In the genomic region with DNA sequence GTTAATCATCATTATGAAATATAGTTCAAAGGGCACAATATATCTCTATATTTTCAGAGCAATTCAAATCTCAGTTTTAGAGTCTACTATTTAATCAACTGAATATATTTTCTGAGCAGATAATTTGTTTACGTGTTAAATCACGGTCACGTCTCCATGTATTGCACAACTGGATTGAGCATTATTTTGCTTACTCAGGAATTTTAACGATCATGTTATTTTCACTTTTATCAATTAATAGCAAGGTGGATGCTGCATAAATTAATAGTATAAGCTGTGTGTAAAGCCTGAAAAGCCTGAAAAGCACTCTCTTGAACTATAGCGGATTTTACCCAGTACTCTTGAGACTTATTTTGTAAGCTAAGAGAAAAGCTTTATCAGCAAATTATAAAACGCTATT, we compare ENCODE assay signal across 19 cellular contexts.
"Had no signal": no experiment of that assay in that cellular context is flagged by ENCODE, and none has a peak within 500 bp of the region (broad histone marks: within the 10 kb centered on the region; RNA-seq: fewer than 3 reads in every experiment).

No MANE protein-coding gene starts in this region.

- H3K36me3 ChIP-seq: MG63 had no signal

- DNase-seq: Karpas-422, KG1, MG63, NCI-H1092, NCI-H1105 treated with DMSO at 0.1 percent for 48 hours, NCI-H1417 treated with DMSO at 0.1 percent for 48 hours, NCI-H187, NCI-H2029, NCI-H2081 treated with DMSO at 0.1 percent for 48 hours, NCI-H2171, NCI-H226, NCI-H446, NCI-H510A, NCI-H524 treated with DMSO at 0.1 percent for 48 hours, NCI-H774, RPMI8226, SHP77 had no signal

- ATAC-seq: SK-N-SH treated with all-trans-retinoic acid at 6 μM for 48 hours had no signal

- FAIRE-seq: RCC 7860 had no signal

- H3K4me3 ChIP-seq: MG63 had no signal

- H3K27me3 ChIP-seq: MG63 had no signal

- H3K9me3 ChIP-seq: MG63 had no signal
